ENCODE assay signal across 8 cellular contexts in the genomic region with DNA sequence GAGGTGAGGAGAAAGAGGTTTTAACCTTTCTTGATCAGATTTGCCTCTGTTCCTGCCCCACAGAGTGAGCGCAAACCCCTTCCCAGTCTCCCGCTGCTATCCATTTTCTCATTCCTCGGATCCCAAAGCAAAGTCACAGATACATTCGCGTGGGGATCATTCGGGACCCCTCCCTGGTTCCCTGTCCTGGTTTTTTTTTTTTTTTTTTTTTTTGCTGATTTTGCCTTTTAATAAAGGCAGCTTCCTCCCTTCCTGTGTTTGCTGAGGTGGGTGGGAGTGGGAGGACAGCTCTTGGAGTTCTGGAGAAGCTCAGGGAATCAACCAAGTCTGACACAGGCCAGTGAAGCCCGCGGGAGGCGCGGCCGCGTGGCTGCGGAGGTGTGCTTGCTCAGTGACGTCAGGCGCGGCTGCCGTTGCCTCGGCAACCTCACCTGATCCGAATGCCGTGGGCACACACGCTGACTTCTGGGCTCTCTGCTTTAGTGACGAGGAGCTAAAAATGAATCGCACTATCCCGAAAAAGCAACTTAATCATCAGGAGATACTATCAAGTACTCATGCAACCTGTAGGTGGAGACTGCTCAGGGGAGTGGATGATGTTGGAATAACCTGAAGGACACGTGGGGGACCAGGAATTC.
DNase-seq lines count a peak whose midpoint lies in the region; ATAC-seq, FAIRE-seq and TF ChIP-seq lines count a peak whose summit lies in the region.

No MANE protein-coding gene starts in this region.

- no peak for TF ChIP-seq CTCF in astrocyte (IDR thresholded peaks at IDR 0.05; ENCODE audit: insufficient read depth, low read depth, low read length)

- H3K4me3 Mint-ChIP-seq in astrocyte (ENCODE audit: unreplicated experiment) = no peak overlapping the region

- no peak overlapping the region for H3K27ac ChIP-seq in astrocyte (ENCODE audit: low read depth, low read length)

- no peak overlapping the region for H3K27ac Mint-ChIP-seq in astrocyte (ENCODE audit: unreplicated experiment)

- no peaks in the 10 kb centered on the region for H4K20me1 ChIP-seq in astrocyte (ENCODE audit: insufficient read depth, low read length)

- no peaks in the 10 kb centered on the region for H3K4me1 Mint-ChIP-seq in astrocyte (ENCODE audit: low read depth, unreplicated experiment)

- DNase-seq in T-helper 9 cell (peak; percentile 66), astrocyte (ENCODE audit: low read depth) (peak; percentile 53), left lobe of liver (ENCODE audit: low spot score) (peak; percentile 48), AG08396 (ENCODE audit: low spot score) (no peak), GM12892 (ENCODE audit: insufficient read length) (no peak)
- DNase-seq in stimulated activated CD8-positive, alpha-beta memory T cell treated with anti-CD3 and anti-CD28 coated beads, Interleukin-15, amount 100 ng/mL, for 1 hour (ENCODE audit: low read depth) = peak; percentile 42

- H3K36me3 ChIP-seq in astrocyte (ENCODE audit: insufficient read depth, low read length) = no peaks in the 10 kb centered on the region

- H3K4me3 ChIP-seq in astrocyte (ENCODE audit: insufficient read depth, low read depth, low read length) = no peak overlapping the region

- H3K9ac ChIP-seq in astrocyte (ENCODE audit: low read length) = no peak overlapping the region

- H3K4me1 ChIP-seq in astrocyte (ENCODE audit: insufficient read depth, low read length) = no peaks in the 10 kb centered on the region

- no peaks in the 10 kb centered on the region for H3K79me2 ChIP-seq in astrocyte (ENCODE audit: insufficient read depth, low read length)

- no peaks in the 10 kb centered on the region for H3K9me3 ChIP-seq in astrocyte (ENCODE audit: insufficient read depth, low read depth, low read length)

- H3K9me3 Mint-ChIP-seq in astrocyte (ENCODE audit: unreplicated experiment) = peaks cover 2% of the 10 kb centered on the region

- peak overlapping the region; percentile 77 for H3K4me2 ChIP-seq in astrocyte (ENCODE audit: low read length)

- FAIRE-seq in astrocyte (lab: Jason Lieb, UNC) (no peak), GM12892 (lab: Jason Lieb, UNC) (no peak)

- no peaks in the 10 kb centered on the region for H3K36me3 Mint-ChIP-seq in astrocyte (ENCODE audit: low read depth, unreplicated experiment)

- peak overlapping the region; percentile 7 for H2AFZ ChIP-seq in astrocyte (ENCODE audit: low read depth, low read length)

- H3K27me3 ChIP-seq in astrocyte (ENCODE audit: insufficient read depth, low read length) = no peaks in the 10 kb centered on the region

- no peak for TF ChIP-seq POLR2A in GM12892 (IDR thresholded peaks at IDR 0.05; ENCODE audit: low read depth, low read length)

- H3K27me3 Mint-ChIP-seq in astrocyte (ENCODE audit: low read depth, unreplicated experiment) = peaks cover 23% of the 10 kb centered on the region

- ATAC-seq in HG02798 (IDR thresholded peaks at IDR 0.05; ENCODE audit: poor library complexity, unreplicated experiment) (peak; percentile 77), left lobe of liver (peak; percentile 70), HG03039 (IDR thresholded peaks at IDR 0.05; ENCODE audit: unreplicated experiment) (no peak)

Comparison
In these comparisons a context has a peak if more than half of its experiments do, and no peak if none do; other contexts are left out.
1. DNase-seq: peak in T-helper 9 cell (single experiment), astrocyte (single experiment), left lobe of liver (single experiment) and stimulated activated CD8-positive, alpha-beta memory T cell treated with anti-CD3 and anti-CD28 coated beads, Interleukin-15, amount 100 ng/mL, for 1 hour (single experiment); none in AG08396 (single experiment) and GM12892 (single experiment).